Comparison of ENCODE assay signal across 15 cellular contexts in the genomic region with DNA sequence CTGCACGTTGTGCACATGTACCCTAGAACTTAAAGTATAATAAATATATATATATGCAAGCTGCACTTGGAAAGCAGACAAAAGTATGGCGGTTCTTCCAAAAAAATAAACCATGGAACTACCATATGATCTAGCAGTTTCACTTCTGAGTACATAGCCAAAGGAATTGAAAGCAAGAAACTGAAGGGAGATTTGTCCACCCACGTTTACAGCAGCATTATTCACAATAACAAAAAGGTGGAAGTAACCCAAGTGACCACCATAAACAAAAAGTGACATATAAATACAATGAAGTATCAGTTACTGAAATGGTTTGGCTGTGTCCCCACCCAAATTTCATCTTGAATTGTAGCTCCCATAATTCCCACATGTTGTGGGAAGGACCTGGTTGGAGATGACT.
A peak's percentile ranks its signal among the peaks of the same experiment; 100 is the strongest.
DNase-seq lines count a peak whose midpoint lies in the region; ATAC-seq lines count a peak whose summit lies in the region.
"Had no signal": no experiment of that assay in that cellular context is flagged by ENCODE, and none has a peak within 500 bp of the region (broad histone marks: within the 10 kb centered on the region; RNA-seq: fewer than 3 reads in every experiment).

No MANE protein-coding gene starts in this region.

- H3K36me3 Mint-ChIP-seq in activated T-helper 17 cell treated with anti-CD3 and anti-CD28 coated beads, Interleukin-2, amount 50 U/mL, for 72 hours (ENCODE audit: low read depth), result no peaks in the 10 kb centered on the region

- no peaks in the 10 kb centered on the region for H3K9me3 Mint-ChIP-seq in activated T-helper 17 cell treated with anti-CD3 and anti-CD28 coated beads, Interleukin-2, amount 50 U/mL, for 72 hours
- H3K9me3 Mint-ChIP-seq: CD4-positive, alpha-beta T cell had no signal

- no peak overlapping the region for H3K27ac Mint-ChIP-seq in activated T-helper 17 cell treated with anti-CD3 and anti-CD28 coated beads, Interleukin-2, amount 50 U/mL, for 72 hours
- H3K27ac Mint-ChIP-seq: B cell; CD4-positive, alpha-beta T cell had no signal

- no peak overlapping the region for H3K4me3 Mint-ChIP-seq in activated T-helper 17 cell treated with anti-CD3 and anti-CD28 coated beads, Interleukin-2, amount 50 U/mL, for 72 hours
- H3K4me3 Mint-ChIP-seq: B cell; CD4-positive, alpha-beta T cell had no signal

- peaks cover 48% of the 10 kb centered on the region for H3K27me3 Mint-ChIP-seq in activated T-helper 17 cell treated with anti-CD3 and anti-CD28 coated beads, Interleukin-2, amount 50 U/mL, for 72 hours

- ATAC-seq in GM18868 (IDR thresholded peaks at IDR 0.05; ENCODE audit: unreplicated experiment) (peak; percentile 56), HG02885 (IDR thresholded peaks at IDR 0.05; ENCODE audit: poor library complexity, unreplicated experiment) (peak; percentile 36)
- peak; percentile 28 for ATAC-seq in activated T-helper 17 cell treated with anti-CD3 and anti-CD28 coated beads, Interleukin-2, amount 50 U/mL, for 72 hours (replicated peaks)

- DNase-seq in AG20443 (ENCODE audit: low spot score), result no peak
- DNase-seq in cerebellar nuclear complex (lab: John Stamatoyannopoulos, UW), result no peak
- no peak for DNase-seq in stimulated activated naive CD4-positive, alpha-beta T cell (lab: John Stamatoyannopoulos, UW)
- DNase-seq: Calu3; CD4-positive, alpha-beta T cell; COR-L47; DMS153; DND-41; GM23248; H7; HCEC 1CT had no signal

- H3K4me1 Mint-ChIP-seq in activated T-helper 17 cell treated with anti-CD3 and anti-CD28 coated beads, Interleukin-2, amount 50 U/mL, for 72 hours, result no peaks in the 10 kb centered on the region
- H3K4me1 Mint-ChIP-seq: B cell had no signal
